In genomic region chr10:60777696-60778213, GRCh38 we compare ENCODE assay signal across 8 cellular contexts. TPM values are rescaled to one million over a fixed set of nuclear protein-coding genes. Genes with fewer than 3 reads are reported as not detected.
DNase-seq lines count a peak whose midpoint lies in the region; ATAC-seq, FAIRE-seq and TF ChIP-seq lines count a peak whose summit lies in the region.

No MANE protein-coding gene starts in this region.

- H3K36me3 ChIP-seq in GM12878 (ENCODE audit: control insufficient read depth in 2 of 2, insufficient read depth in 2 of 2, low read length in 1 of 2) (peaks cover 0 to 6% of the 10 kb centered on the region in 2 experiments; a peak in 1 of 4 replicates), mucosa of stomach (ENCODE audit: control insufficient read depth, insufficient read depth, low read length) (no peaks in the 10 kb centered on the region)

- ATAC-seq in HG03280 (IDR thresholded peaks at IDR 0.05; ENCODE audit: unreplicated experiment) (peak; percentile 10), GM12878 (no peak)

- no peaks in the 10 kb centered on the region for H3K27me3 ChIP-seq in GM12878 (replicated peaks in 1 of 2; ENCODE audit: control insufficient read depth in 2 of 2, insufficient read depth in 2 of 2, low read length in 1 of 2)
- H3K27me3 ChIP-seq in mucosa of stomach (ENCODE audit: control insufficient read depth, insufficient read depth, low read length), result no peaks in the 10 kb centered on the region

- BruUV-seq in GM12878 (replicated peaks; lab: Mats Ljungman, UMichigan), result no TSS peak

- TF ChIP-seq EP300 in GM12878 (IDR thresholded peaks at IDR 0.05; ENCODE audit: borderline replicate concordance in 1 of 2, control insufficient read depth in 1 of 2, low read depth in 2 of 2, low read length in 2 of 2), result no peak

- no peak for DNase-seq in activated naive CD4-positive, alpha-beta T cell (lab: John Stamatoyannopoulos, UW)
- DNase-seq in GM12878 (ENCODE audit: low read depth, low spot score) (no peak), NCI-H524 (lab: John Stamatoyannopoulos, UW) (no peak), NCI-H510A treated with DMSO at 0.1 percent for 48 hours (lab: John Stamatoyannopoulos, UW) (no peak)
- no peak for DNase-seq in stimulated activated naive CD4-positive, alpha-beta T cell (lab: John Stamatoyannopoulos, UW)

- POLR2A ChIA-PET in GM12878 (lab: Charles Lee), result no interaction called here

- no peaks in the 10 kb centered on the region for H3K4me1 ChIP-seq in GM12878 (ENCODE audit: control insufficient read depth, insufficient read depth, low read length)
- no peaks in the 10 kb centered on the region for H3K4me1 ChIP-seq in mucosa of stomach (ENCODE audit: control insufficient read depth, insufficient read depth, low read length)

- FAIRE-seq in GM12878 (lab: Jason Lieb, UNC), result no peak

- CTCF ChIA-PET in GM12878 (lab: Yijun Ruan, JAX), result interaction anchor here (1.0 to 1.8 kb wide), 3 partner anchors 9 to 15 kb away, joined by 3 to 5 read pairs (median 4); no protein-coding TSS in a partner anchor

- no peaks in the 10 kb centered on the region for H3K9me3 Mint-ChIP-seq in activated naive CD4-positive, alpha-beta T cell treated with anti-CD3 and anti-CD28 coated beads, Interleukin-2, amount 50 U/mL, for 24 hours

- H3K36me3 Mint-ChIP-seq in activated naive CD4-positive, alpha-beta T cell treated with anti-CD3 and anti-CD28 coated beads, Interleukin-2, amount 50 U/mL, for 24 hours, result no peaks in the 10 kb centered on the region

- H3K27me3 Mint-ChIP-seq in activated naive CD4-positive, alpha-beta T cell treated with anti-CD3 and anti-CD28 coated beads, Interleukin-2, amount 50 U/mL, for 24 hours, result no peaks in the 10 kb centered on the region

- H3K79me2 ChIP-seq in GM12878 (ENCODE audit: control insufficient read depth, insufficient read depth, low read length), result peaks cover 45% of the 10 kb centered on the region

- RAD21 ChIA-PET in GM12878 (lab: Charles Lee; ENCODE audit: unreplicated experiment), result interaction anchor here (0.6 to 1.4 kb wide), 3 partner anchors 13 to 1500 kb away, joined by 3 to 4 read pairs (median 3); no protein-coding TSS in a partner anchor

- no peak overlapping the region for H3K27ac Mint-ChIP-seq in activated naive CD4-positive, alpha-beta T cell treated with anti-CD3 and anti-CD28 coated beads, Interleukin-2, amount 50 U/mL, for 24 hours

- H3K4me3 Mint-ChIP-seq in activated naive CD4-positive, alpha-beta T cell treated with anti-CD3 and anti-CD28 coated beads, Interleukin-2, amount 50 U/mL, for 24 hours, result peak overlapping the region; percentile 98

- peaks cover 20% of the 10 kb centered on the region for H3K4me1 Mint-ChIP-seq in activated naive CD4-positive, alpha-beta T cell treated with anti-CD3 and anti-CD28 coated beads, Interleukin-2, amount 50 U/mL, for 24 hours

- SMC1A ChIA-PET in GM12878 (lab: Charles Lee; ENCODE audit: uncharacterized antibody, unreplicated experiment), result interaction anchor here (0.9 to 1.2 kb wide), 4 partner anchors 12 to 26 kb away, joined by 3 to 8 read pairs (median 3); no protein-coding TSS in a partner anchor

- TF ChIP-seq RAD21 in GM12878 (IDR thresholded peaks at IDR 0.05; ENCODE audit: insufficient read depth, low read depth, low read length), result no peak

- peak overlapping the region; percentile 88 for H2AFZ ChIP-seq in GM12878 (ENCODE audit: control insufficient read depth, low read depth, low read length)

- 45% methylated on average over 9 of the region's 9 CpGs for WGBS in GM12878 (ENCODE audit: insufficient coverage, insufficient replicate concordance, low lambda C conversion rate, missing lambda C conversion rate)

- H3K9ac ChIP-seq in GM12878 (ENCODE audit: control insufficient read depth, insufficient read depth, low read length) (peak overlapping the region; percentile 82; the same call in 1 of the 2 replicates), mucosa of stomach (ENCODE audit: low read length) (peak overlapping the region; percentile 72)

- peak overlapping the region; percentile 62; the same call in 1 of the 2 replicates for H3K4me3 ChIP-seq in GM12878
- no peak overlapping the region for H3K4me3 ChIP-seq in mucosa of stomach (ENCODE audit: low read length)

- no peaks in the 10 kb centered on the region for H4K20me1 ChIP-seq in GM12878 (ENCODE audit: control insufficient read depth, insufficient read depth)

- H3K27ac ChIP-seq in GM12878 (ENCODE audit: control insufficient read depth, insufficient read depth), result peak overlapping the region; percentile 35; the same call in 1 of the 2 replicates

- H3K9me3 ChIP-seq in GM12878 (replicated peaks; ENCODE audit: control insufficient read depth, insufficient read depth, low read length) (no peaks in the 10 kb centered on the region), mucosa of stomach (ENCODE audit: control insufficient read depth, low read length) (no peaks in the 10 kb centered on the region)

- peak overlapping the region; percentile 34; the same call in 1 of the 2 replicates for H3K4me2 ChIP-seq in GM12878 (ENCODE audit: control insufficient read depth, insufficient read depth)

- in situ Hi-C loops in GM12878 (cut with MboI), result no loop called here

- intact Hi-C loops in GM12878 (cut with micrococcal nuclease; ENCODE audit: unreplicated experiment), result loop anchor here (2.0 to 10.0 kb wide), 2 partner anchors 543 to 901 kb away; no protein-coding TSS in a partner anchor

- TF ChIP-seq POLR2A in GM12878 (IDR thresholded peaks at IDR 0.05; ENCODE audit: low read depth, low read length), result no peak

- TF ChIP-seq CTCF in GM12878 (IDR thresholded peaks at IDR 0.05 in 2 of 3, conservative IDR thresholded peaks at IDR 0.05 in 1 of 3; ENCODE audit: control insufficient read depth in 2 of 3, extremely low read depth in 1 of 3, insufficient read depth in 1 of 3, low read depth in 3 of 3, low read length in 3 of 3), result no peak

TF ChIP-seq in GM12878, 131 proteins besides CTCF, POLR2A, EP300 and RAD21 (continues in another document):
- peak; percentile 36; the same call in 1 of the 2 replicates for TF ChIP-seq TCF7 (IDR thresholded peaks at IDR 0.05; ENCODE audit: borderline replicate concordance)
- peak; percentile 45; the same call in 1 of the 2 replicates for TF ChIP-seq ZNF217 (IDR thresholded peaks at IDR 0.05)
- no peak for TF ChIP-seq RELA (IDR thresholded peaks at IDR 0.05; ENCODE audit: borderline replicate concordance, partially characterized antibody)
- TF ChIP-seq MYB (IDR thresholded peaks at IDR 0.05; ENCODE audit: borderline replicate concordance, low read depth, low read length), result no peak
- TF ChIP-seq TBL1XR1 (IDR thresholded peaks at IDR 0.05; ENCODE audit: low read depth, low read length), result no peak
- TF ChIP-seq HDAC2 (IDR thresholded peaks at IDR 0.05), result no peak
- no peak for TF ChIP-seq ASH2L (IDR thresholded peaks at IDR 0.05; ENCODE audit: borderline replicate concordance, low read depth)
- no peak for TF ChIP-seq MTA3 (IDR thresholded peaks at IDR 0.05; ENCODE audit: borderline replicate concordance, low read length)
- TF ChIP-seq PAX5 (IDR thresholded peaks at IDR 0.05; ENCODE audit: borderline replicate concordance, low read depth, low read length), result no peak
- TF ChIP-seq, protein P1, sequence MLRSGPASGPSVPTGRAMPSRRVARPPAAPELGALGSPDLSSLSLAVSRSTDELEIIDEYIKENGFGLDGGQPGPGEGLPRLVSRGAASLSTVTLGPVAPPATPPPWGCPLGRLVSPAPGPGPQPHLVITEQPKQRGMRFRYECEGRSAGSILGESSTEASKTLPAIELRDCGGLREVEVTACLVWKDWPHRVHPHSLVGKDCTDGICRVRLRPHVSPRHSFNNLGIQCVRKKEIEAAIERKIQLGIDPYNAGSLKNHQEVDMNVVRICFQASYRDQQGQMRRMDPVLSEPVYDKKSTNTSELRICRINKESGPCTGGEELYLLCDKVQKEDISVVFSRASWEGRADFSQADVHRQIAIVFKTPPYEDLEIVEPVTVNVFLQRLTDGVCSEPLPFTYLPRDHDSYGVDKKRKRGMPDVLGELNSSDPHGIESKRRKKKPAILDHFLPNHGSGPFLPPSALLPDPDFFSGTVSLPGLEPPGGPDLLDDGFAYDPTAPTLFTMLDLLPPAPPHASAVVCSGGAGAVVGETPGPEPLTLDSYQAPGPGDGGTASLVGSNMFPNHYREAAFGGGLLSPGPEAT (IDR thresholded peaks at IDR 0.05; ENCODE audit: low read depth), result no peak
- TF ChIP-seq FOXK2 (IDR thresholded peaks at IDR 0.05), result no peak
- no peak for TF ChIP-seq ZNF24 (IDR thresholded peaks at IDR 0.05)
- no peak for TF ChIP-seq CBX3 (IDR thresholded peaks at IDR 0.05; ENCODE audit: borderline replicate concordance, low read depth)

RNA-seq across cellular contexts. Expression of gene CDK1, which starts 0.5 kb away (rescaled TPM):
- 120 and 133 TPM in 2 replicates for total RNA-seq in GM12878 (2013; cell fraction: nucleolus; rRNA removed)
- 90.0 and 121 TPM in 2 replicates for total RNA-seq in GM12878 (2014; rRNA removed)
- 132 and 139 TPM in 2 replicates for total RNA-seq in GM12878 (2014; rRNA removed; fragmentation: Illumina TruSeq; extraction: Trizol)
- total RNA-seq in GM12878 (2021), result 80.6 and 81.5 TPM in 2 replicates
- polyA plus RNA-seq in GM12878 (2011; ENCODE audit: low read depth), result 23.8 TPM
- 126 and 203 TPM in 2 replicates for polyA plus RNA-seq in GM12878 (2011; rRNA removed)
- polyA plus RNA-seq in GM12878 (2011; cell fraction: cytosol; rRNA removed), result 33.5 and 36.3 TPM in 2 replicates
- polyA plus RNA-seq in GM12878 (2011; cell fraction: nucleus; rRNA removed), result 78.8 and 83.4 TPM in 2 replicates
- polyA plus RNA-seq in GM12878 (2012), result 39.0 and 60.2 TPM in 2 replicates
- polyA plus RNA-seq in GM12878 (2014; fragmentation: Illumina TruSeq; extraction: Trizol), result 127 and 150 TPM in 2 replicates
- 100 to 1,000 TPM; 228 to 361 TPM for polyA plus RNA-seq in GM12878 (2014; fragmentation: Nextera tagmentation; extraction: Ambion mirVana)
- 77.8 and 96.6 TPM in 2 replicates for polyA plus RNA-seq in GM12878 (2014; rRNA removed)
- 100 to 1,000 TPM; 203 to 216 TPM for polyA plus RNA-seq in GM12878 (2016; fragmentation: Nextera tagmentation; extraction: Ambion mirVana)
- 27.9 and 32.5 TPM in 2 replicates for polyA minus RNA-seq in GM12878 (2011; rRNA and poly(A)+ RNA removed)
- polyA minus RNA-seq in GM12878 (2011; cell fraction: cytosol; rRNA and poly(A)+ RNA removed), result 15.2 and 17.8 TPM in 2 replicates
- 38.4 and 61.6 TPM in 2 replicates for polyA minus RNA-seq in GM12878 (2011; cell fraction: nucleus; rRNA and poly(A)+ RNA removed)
